Comparison of ENCODE assay signal across 23 cellular contexts in the genomic region with DNA sequence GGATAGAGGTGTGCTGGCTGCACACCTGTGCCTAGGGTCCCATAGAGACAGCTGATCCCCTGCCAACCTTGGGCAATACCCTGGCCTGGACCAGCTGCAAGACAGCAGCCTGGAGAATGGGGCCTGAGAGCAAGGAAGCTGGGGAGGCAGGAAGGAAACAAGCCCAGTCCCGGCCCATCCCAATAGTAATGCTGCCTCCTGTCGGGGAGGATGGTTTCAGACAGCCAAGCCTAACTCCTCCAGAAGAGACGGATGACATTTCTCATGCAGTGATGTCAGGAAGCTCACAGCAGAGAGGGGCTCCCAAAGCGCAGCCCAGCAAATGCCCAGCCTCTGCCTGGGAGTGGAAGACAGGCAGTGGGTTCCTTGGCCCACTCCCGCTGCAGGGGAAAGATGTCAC.
"Had no signal": no experiment of that assay in that cellular context is flagged by ENCODE, and none has a peak within 500 bp of the region (broad histone marks: within the 10 kb centered on the region; RNA-seq: fewer than 3 reads in every experiment).

No MANE protein-coding gene starts in this region.

- H3K4me1 ChIP-seq: esophagus muscularis mucosa, gastrocnemius medialis, left ventricle myocardium inferior, lower lobe of right lung, psoas muscle, right lobe of liver, suprapubic skin, tibial artery, upper lobe of right lung, vagina had no signal

- H3K36me3 ChIP-seq: esophagus muscularis mucosa, gastrocnemius medialis, left ventricle myocardium inferior, lower lobe of right lung, right lobe of liver, suprapubic skin, tibial artery, upper lobe of right lung, vagina had no signal

- H3K27me3 Mint-ChIP-seq: memory B cell; natural killer cell treated with Interleukin-12 subunit alpha and Interleukin-12 subunit beta and Interleukin-15 and Interleukin-18, amount 100 ng/mL, for 72 hours had no signal

- H3K27me3 ChIP-seq: esophagus muscularis mucosa, gastrocnemius medialis, right lobe of liver, suprapubic skin, tibial artery, upper lobe of right lung, vagina had no signal

- H3K9me3 ChIP-seq: esophagus muscularis mucosa, gastrocnemius medialis, left ventricle myocardium inferior, lower lobe of right lung, psoas muscle, right lobe of liver, suprapubic skin, tibial artery, upper lobe of right lung, vagina had no signal

- H3K4me3 ChIP-seq: esophagus muscularis mucosa, gastrocnemius medialis, left ventricle myocardium inferior, lower lobe of right lung, psoas muscle, right lobe of liver, suprapubic skin, tibial artery, upper lobe of right lung, vagina had no signal

- H3K27ac ChIP-seq: epithelial cell of prostate, esophagus muscularis mucosa, gastrocnemius medialis, left ventricle myocardium inferior, lower lobe of right lung, psoas muscle, right lobe of liver, suprapubic skin, tibial artery, upper lobe of right lung, vagina had no signal

- DNase-seq: effector memory CD4-positive, alpha-beta T cell; gastrocnemius medialis; glutamatergic neuron; kidney; left cardiac atrium; left ventricle myocardium inferior; lower lobe of right lung; midbrain; psoas muscle; retina; right lobe of liver; stimulated activated CD4-positive, alpha-beta T cell treated with anti-CD3 and anti-CD28 coated beads, Interleukin-4, amount 100 ng/mL, for 1 hour; stimulated activated CD8-positive, alpha-beta memory T cell treated with anti-CD3 and anti-CD28 coated beads, Interleukin-4, amount 100 ng/mL, for 48 hours; stimulated activated naive CD8-positive, alpha-beta T cell treated with anti-CD3 and anti-CD28 coated beads, Interleukin-15, Interleukin-2, amounts not matched to agents 100 U/mL and 50 U/mL, for 24 hours; tibial artery; upper lobe of right lung had no signal

- ATAC-seq: gastrocnemius medialis; left cardiac atrium; lower lobe of right lung; natural killer cell treated with Interleukin-12 subunit alpha and Interleukin-12 subunit beta and Interleukin-15 and Interleukin-18, amount 100 ng/mL, for 72 hours; psoas muscle; right lobe of liver; stimulated activated effector memory CD8-positive, alpha-beta T cell treated with anti-CD3 and anti-CD28 coated beads, Interleukin-12 subunit alpha, Interleukin-12 subunit beta, amount 100 ng/mL, for 72 hours; stimulated activated naive CD8-positive, alpha-beta T cell treated with anti-CD3 and anti-CD28 coated beads, Interleukin-15, Interleukin-2, amounts not matched to agents 100 U/mL and 50 U/mL, for 24 hours; upper lobe of right lung had no signal

- H3K36me3 Mint-ChIP-seq: memory B cell; natural killer cell treated with Interleukin-12 subunit alpha and Interleukin-12 subunit beta and Interleukin-15 and Interleukin-18, amount 100 ng/mL, for 72 hours; stimulated activated effector memory CD8-positive, alpha-beta T cell treated with anti-CD3 and anti-CD28 coated beads, Interleukin-12 subunit alpha, Interleukin-12 subunit beta, amount 100 ng/mL, for 72 hours had no signal

- H3K27ac Mint-ChIP-seq: memory B cell; natural killer cell treated with Interleukin-12 subunit alpha and Interleukin-12 subunit beta and Interleukin-15 and Interleukin-18, amount 100 ng/mL, for 72 hours; stimulated activated effector memory CD8-positive, alpha-beta T cell treated with anti-CD3 and anti-CD28 coated beads, Interleukin-12 subunit alpha, Interleukin-12 subunit beta, amount 100 ng/mL, for 72 hours had no signal

- H3K4me1 Mint-ChIP-seq: memory B cell; stimulated activated effector memory CD8-positive, alpha-beta T cell treated with anti-CD3 and anti-CD28 coated beads, Interleukin-12 subunit alpha, Interleukin-12 subunit beta, amount 100 ng/mL, for 72 hours had no signal

- H3K4me3 Mint-ChIP-seq: memory B cell; natural killer cell treated with Interleukin-12 subunit alpha and Interleukin-12 subunit beta and Interleukin-15 and Interleukin-18, amount 100 ng/mL, for 72 hours; stimulated activated effector memory CD8-positive, alpha-beta T cell treated with anti-CD3 and anti-CD28 coated beads, Interleukin-12 subunit alpha, Interleukin-12 subunit beta, amount 100 ng/mL, for 72 hours had no signal

- H3K9me3 Mint-ChIP-seq: memory B cell; stimulated activated effector memory CD8-positive, alpha-beta T cell treated with anti-CD3 and anti-CD28 coated beads, Interleukin-12 subunit alpha, Interleukin-12 subunit beta, amount 100 ng/mL, for 72 hours had no signal
